ENCODE assay signal across 8 cellular contexts in the genomic region with DNA sequence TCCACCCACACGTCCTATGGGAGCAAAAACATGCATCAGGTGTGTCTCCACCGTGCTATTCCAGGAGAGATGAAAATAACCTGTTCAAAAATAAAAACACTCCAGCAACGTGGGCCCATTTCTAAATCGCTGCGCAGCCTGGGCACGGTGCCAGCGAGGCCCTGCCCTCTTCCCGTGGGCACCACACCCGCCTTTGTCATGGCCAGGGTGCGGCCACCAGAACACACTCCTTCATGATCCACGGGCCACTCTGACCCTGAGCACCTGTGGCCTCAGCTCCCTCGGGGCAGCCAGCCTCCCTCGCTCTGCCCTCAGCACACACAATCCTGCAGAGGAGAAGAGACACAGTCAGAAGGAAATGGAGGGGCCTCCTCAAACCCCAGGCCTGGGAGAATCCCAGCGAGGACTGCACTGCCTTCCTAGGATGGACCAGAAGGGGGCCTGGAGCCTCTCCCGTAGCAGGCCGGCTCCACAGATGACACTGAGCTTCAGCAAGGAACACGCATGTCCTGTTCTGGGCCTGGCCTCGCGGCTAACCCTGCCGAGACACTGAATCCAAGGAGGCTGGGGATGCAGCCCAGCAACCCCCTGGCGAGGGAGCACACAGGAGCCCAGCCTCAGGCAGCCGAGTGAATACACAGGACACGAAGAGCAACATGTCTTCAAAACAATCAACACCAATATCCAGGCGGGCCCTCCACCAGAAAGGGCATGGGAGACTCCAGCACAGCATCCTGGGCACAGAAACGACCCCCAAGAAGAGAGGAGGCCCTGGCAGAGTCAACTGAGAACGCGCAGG.
DNase-seq lines count a peak whose midpoint lies in the region; ATAC-seq and TF ChIP-seq lines count a peak whose summit lies in the region.

No MANE protein-coding gene starts in this region.

- no peaks in the 10 kb centered on the region for H3K4me1 Mint-ChIP-seq in endodermal cell
- H3K4me1 Mint-ChIP-seq in nephron: peaks cover 19% of the 10 kb centered on the region

- peaks cover 24 to 49% (median 36%) of the 10 kb centered on the region in 11 experiments for H3K36me3 ChIP-seq in BLaER1 treated with 17β-estradiol and CSF1 and Interleukin-3, amounts not matched to agents 10 nM and 100 nM
- H3K36me3 ChIP-seq in Loucy (ENCODE audit: insufficient read depth, low read length): peaks cover 18% of the 10 kb centered on the region; the same call in 1 of the 2 replicates
- H3K36me3 ChIP-seq in endodermal cell (ENCODE audit: control insufficient read depth, insufficient read depth, low read length): peaks cover 11% of the 10 kb centered on the region

- H3K27ac Mint-ChIP-seq in endodermal cell: no peak overlapping the region
- H3K27ac Mint-ChIP-seq in nephron: peak overlapping the region; percentile 65 to 92 (median 85)

- peaks cover 19% of the 10 kb centered on the region for H3K79me2 ChIP-seq in Loucy (ENCODE audit: insufficient read depth, low read length)

- no peak for ATAC-seq in GM18858 (IDR thresholded peaks at IDR 0.05; ENCODE audit: unreplicated experiment)

- peaks cover 61 to 71% (median 67%) of the 10 kb centered on the region in 10 experiments for H3K4me1 ChIP-seq in BLaER1 treated with 17β-estradiol and CSF1 and Interleukin-3, amounts not matched to agents 10 nM and 100 nM
- H3K4me1 ChIP-seq in Loucy (ENCODE audit: insufficient read depth, low read length, poor library complexity, severe bottlenecking) (peaks cover 26% of the 10 kb centered on the region), endodermal cell (ENCODE audit: control insufficient read depth, insufficient read depth, low read length) (no peaks in the 10 kb centered on the region)

- H4K20me1 ChIP-seq in BLaER1 treated with 17β-estradiol and CSF1 and Interleukin-3, amounts not matched to agents 10 nM and 100 nM: peaks cover 14 to 80% (median 71%) of the 10 kb centered on the region in 11 experiments
- no peaks in the 10 kb centered on the region for H4K20me1 ChIP-seq in Loucy (ENCODE audit: insufficient read depth, low read length, poor library complexity, severe bottlenecking)

- H3K27ac ChIP-seq in BLaER1 treated with 17β-estradiol and CSF1 and Interleukin-3, amounts not matched to agents 10 nM and 100 nM: peak overlapping the region in 4 of 11 experiments; percentile 78 to 80 (median 78); a peak in 8 of 22 replicates
- peak overlapping the region; percentile 29 for H3K27ac ChIP-seq in endodermal cell (ENCODE audit: low read depth, low read length)

- no peak overlapping the region for H3K4me3 Mint-ChIP-seq in endodermal cell
- no peak overlapping the region for H3K4me3 Mint-ChIP-seq in nephron

- peak overlapping the region; percentile 65 to 99 (median 96) for H3K4me2 ChIP-seq in BLaER1 treated with 17β-estradiol and CSF1 and Interleukin-3, amounts not matched to agents 10 nM and 100 nM
- H3K4me2 ChIP-seq in Loucy (ENCODE audit: low read depth, low read length, poor library complexity, severe bottlenecking): no peak overlapping the region

- no peaks in the 10 kb centered on the region for H3F3A ChIP-seq in Loucy (ENCODE audit: low read depth)

- H3K9me2 ChIP-seq in Loucy (replicated peaks; ENCODE audit: low read depth, low read length): no peaks in the 10 kb centered on the region

- peaks cover 15% of the 10 kb centered on the region for H3K9me3 Mint-ChIP-seq in endodermal cell
- peaks cover 12% of the 10 kb centered on the region for H3K9me3 Mint-ChIP-seq in nephron

- WGBS in endodermal cell (ENCODE audit: insufficient coverage in 1 of 2, insufficient read length in 1 of 2), 2 experiments: 92 to 93% methylated on average over 19 to 27 of the region's 27 CpGs

- peak overlapping the region in 1 of 10 experiments; percentile 35; a peak in 1 of 20 replicates for H3K4me3 ChIP-seq in BLaER1 treated with 17β-estradiol and CSF1 and Interleukin-3, amounts not matched to agents 10 nM and 100 nM
- H3K4me3 ChIP-seq in Loucy (ENCODE audit: low read length, poor library complexity, severe bottlenecking): no peak overlapping the region
- no peak overlapping the region for H3K4me3 ChIP-seq in endodermal cell (ENCODE audit: low read length)

- H3K27me3 ChIP-seq in BLaER1 treated with 17β-estradiol and CSF1 and Interleukin-3, amounts not matched to agents 10 nM and 100 nM: peaks cover 0 to 53% (median 0%) of the 10 kb centered on the region in 11 experiments; a peak in 7 of 22 replicates
- no peaks in the 10 kb centered on the region for H3K27me3 ChIP-seq in Loucy (ENCODE audit: insufficient read depth, low read length, poor library complexity, severe bottlenecking)
- H3K27me3 ChIP-seq in endodermal cell (ENCODE audit: control insufficient read depth, insufficient read depth, low read length, poor library complexity, severe bottlenecking): no peaks in the 10 kb centered on the region

- H3K9me3 ChIP-seq in BLaER1 treated with 17β-estradiol and CSF1 and Interleukin-3, amounts not matched to agents 10 nM and 100 nM (replicated peaks in 1 of 11): peaks cover 18 to 30% (median 28%) of the 10 kb centered on the region in 11 experiments
- no peaks in the 10 kb centered on the region for H3K9me3 ChIP-seq in Loucy (ENCODE audit: insufficient read depth, low read depth, low read length)
- peaks cover 16% of the 10 kb centered on the region for H3K9me3 ChIP-seq in endodermal cell (ENCODE audit: control insufficient read depth, low read length)

- no peak overlapping the region for H2AFZ ChIP-seq in Loucy (ENCODE audit: low read length)

- H3K27me3 Mint-ChIP-seq in endodermal cell (ENCODE audit: insufficient read depth) (no peaks in the 10 kb centered on the region), nephron (ENCODE audit: low read depth) (no peaks in the 10 kb centered on the region)

- H3K36me3 Mint-ChIP-seq in endodermal cell (ENCODE audit: low read depth) (peaks cover 49% of the 10 kb centered on the region), nephron (ENCODE audit: low read depth) (peaks cover 37% of the 10 kb centered on the region)

- H3K9ac ChIP-seq in BLaER1 treated with 17β-estradiol and CSF1 and Interleukin-3, amounts not matched to agents 10 nM and 100 nM: peak overlapping the region in 7 of 11 experiments; percentile 2 to 75 (median 69); a peak in 9 of 22 replicates
- H3K9ac ChIP-seq in Loucy (ENCODE audit: low read depth, low read length, poor library complexity, severe bottlenecking) (peak overlapping the region; percentile 44), endodermal cell (ENCODE audit: extremely low read depth, low read length, poor library complexity, severe bottlenecking) (no peak overlapping the region)

- no peak for TF ChIP-seq CTCF in Loucy (conservative IDR thresholded peaks at IDR 0.05; ENCODE audit: low read length)
- peak; percentile 45 for TF ChIP-seq CTCF in endodermal cell (conservative IDR thresholded peaks at IDR 0.05)
- TF ChIP-seq CTCF in nephron (IDR thresholded peaks at IDR 0.05; ENCODE audit: unreplicated experiment in 3 of 3): peak; percentile 29 to 46 (median 40)

- no peak for DNase-seq in endodermal cell
- no peak for DNase-seq in cortex of kidney (lab: John Stamatoyannopoulos, UW)
- DNase-seq in iPS-NIHi11 (ENCODE audit: low spot score): no peak
- DNase-seq in cerebellar cortex (ENCODE audit: low spot score): no peak
